Comparison of ENCODE assay signal across 12 cellular contexts in genomic region chr7:105651798-105652197, GRCh38.
DNase-seq lines count a peak whose midpoint lies in the region; ATAC-seq, FAIRE-seq and TF ChIP-seq lines count a peak whose summit lies in the region.
"Had no signal": no experiment of that assay in that cellular context is flagged by ENCODE, and none has a peak within 500 bp of the region (broad histone marks: within the 10 kb centered on the region; RNA-seq: fewer than 3 reads in every experiment).

No MANE protein-coding gene starts in this region.

- H3K27me3 ChIP-seq in CD4-positive, CD25-positive, alpha-beta regulatory T cell (ENCODE audit: control insufficient read depth, insufficient read depth, low read length) = no peaks in the 10 kb centered on the region
- H3K27me3 ChIP-seq in HUES64 (ENCODE audit: insufficient read depth, low read length) (no peaks in the 10 kb centered on the region), H1 (replicated peaks in 1 of 4; ENCODE audit: control insufficient read depth in 3 of 4, extremely low read depth in 1 of 4, insufficient read depth in 3 of 4, low read length in 3 of 4) (no peaks in the 10 kb centered on the region; a peak in 1 of 7 replicates), neuronal stem cell (ENCODE audit: control insufficient read depth in 3 of 3, insufficient read depth in 3 of 3, low read depth in 1 of 3, low read length in 3 of 3) (no peaks in the 10 kb centered on the region)
- H3K27me3 ChIP-seq: BLaER1 had no signal

- DNase-seq in CD4-positive, CD25-positive, alpha-beta regulatory T cell = no peak
- DNase-seq in H1 (ENCODE audit: low read depth in 1 of 2, low spot score in 2 of 2) = no peak
- no peak for DNase-seq in neuronal stem cell (ENCODE audit: low spot score)
- DNase-seq in hypothalamus (lab: John Stamatoyannopoulos, UW) = no peak
- DNase-seq in T-helper 1 cell = no peak
- no peak for DNase-seq in activated CD4-positive, alpha-beta T cell treated with anti-CD3 and anti-CD28 coated beads for 4 hours

- H3K4ac ChIP-seq in H1 (replicated peaks; ENCODE audit: insufficient read length, low read depth, low read length) (peak overlapping the region; percentile 59), neuronal stem cell (ENCODE audit: low read length) (no peak overlapping the region)

- peak overlapping the region; percentile 78 for H4K91ac ChIP-seq in H1 (replicated peaks; ENCODE audit: insufficient read length, low read length)
- H4K91ac ChIP-seq in neuronal stem cell (ENCODE audit: low read depth, low read length, poor library complexity) = no peak overlapping the region

- no peak overlapping the region for H3K27ac ChIP-seq in CD4-positive, CD25-positive, alpha-beta regulatory T cell (ENCODE audit: insufficient read depth, low read length, poor library complexity, severe bottlenecking)
- H3K27ac ChIP-seq in HUES64 (ENCODE audit: low read depth, low read length) = peak overlapping the region; percentile 2; the same call in 1 of the 2 replicates
- no peak overlapping the region for H3K27ac ChIP-seq in H1 (ENCODE audit: low read depth, low read length)
- no peak overlapping the region for H3K27ac ChIP-seq in neuronal stem cell (replicated peaks; ENCODE audit: low read length)
- H3K27ac ChIP-seq: BLaER1, RWPE1 had no signal

- H3K36me3 Mint-ChIP-seq in CD4-positive, CD25-positive, alpha-beta regulatory T cell = peaks cover 46% of the 10 kb centered on the region

- no peaks in the 10 kb centered on the region; a peak in 1 of 4 replicates for H3K79me2 ChIP-seq in H1 (ENCODE audit: control insufficient read depth in 1 of 2, insufficient read depth in 2 of 2, low read length in 2 of 2)

- H2AFZ ChIP-seq in H1 (ENCODE audit: low read length) = no peak overlapping the region
- H2AFZ ChIP-seq in neuronal stem cell (ENCODE audit: low read length) = no peak overlapping the region

- H3K27ac Mint-ChIP-seq in CD4-positive, CD25-positive, alpha-beta regulatory T cell = peak overlapping the region in 2 of 3 donors; percentile 16 to 90

- TF ChIP-seq POLR2A in H1 (IDR thresholded peaks at IDR 0.05; ENCODE audit: control extremely low read depth in 1 of 2, low read depth in 2 of 2, low read length in 2 of 2) = no peak

- no peaks in the 10 kb centered on the region for H3K23me2 ChIP-seq in H1 (ENCODE audit: low read depth, low read length)

- H3K4me1 Mint-ChIP-seq in CD4-positive, CD25-positive, alpha-beta regulatory T cell = peaks cover 2 to 31% (median 15%) of the 10 kb centered on the region in 4 donors

- peak overlapping the region; percentile 70; the same call in 1 of the 2 replicates for H2BK12ac ChIP-seq in H1 (ENCODE audit: low read depth, low read length)
- H2BK12ac ChIP-seq in neuronal stem cell (ENCODE audit: low read length) = no peak overlapping the region

- CTCF ChIA-PET in H1 (lab: Charles Lee; ENCODE audit: partially characterized antibody) = interaction anchor here (0.9 to 11.8 kb wide), 27 partner anchors 8 to 467 kb away, joined by 3 to 158 read pairs (median 5); partner anchors contain the start of gene ATXN7L1

- H3K23ac ChIP-seq in H1 (ENCODE audit: insufficient read length) (no peak overlapping the region), neuronal stem cell (ENCODE audit: low read depth, low read length, poor library complexity) (no peak overlapping the region)

- H3K79me1 ChIP-seq in H1 (ENCODE audit: low read depth, low read length) = 0 out of 2 replicates have a peak, but pooled peaks cover 2% of the 10 kb centered on the region
- H3K79me1 ChIP-seq in neuronal stem cell (ENCODE audit: low read depth, low read length) = peaks cover 2% of the 10 kb centered on the region

- H3K9ac ChIP-seq in HUES64 (ENCODE audit: low read depth, low read length) (no peak overlapping the region), H1 (replicated peaks in 1 of 4; ENCODE audit: extremely low read depth in 1 of 4, low read depth in 3 of 4, low read length in 3 of 4) (0 out of 7 replicates have a peak overlapping the region, but pooled peaks of 1 of the 4 experiments have one; percentile 0), neuronal stem cell (ENCODE audit: low read depth, low read length, poor library complexity) (no peak overlapping the region)
- H3K9ac ChIP-seq: BLaER1 had no signal

- TF ChIP-seq RAD21 in H1 (IDR thresholded peaks at IDR 0.05 in 1 of 2, conservative IDR thresholded peaks at IDR 0.05 in 1 of 2; ENCODE audit: low read depth in 2 of 2, low read length in 2 of 2) = no peak

- 0 out of 2 replicates have a peak overlapping the region, but pooled peaks have one; percentile 29 for H2BK20ac ChIP-seq in H1 (ENCODE audit: low read length)

- peak overlapping the region; percentile 84; the same call in 1 of the 2 replicates for H2BK5ac ChIP-seq in H1 (ENCODE audit: low read depth, low read length)
- no peak overlapping the region for H2BK5ac ChIP-seq in neuronal stem cell (ENCODE audit: low read length)

- H4K20me1 ChIP-seq in H1 (replicated peaks in 1 of 2; ENCODE audit: control insufficient read depth in 1 of 2, insufficient read depth in 2 of 2, low read length in 2 of 2) = no peaks in the 10 kb centered on the region

- H3K4me1 ChIP-seq in CD4-positive, CD25-positive, alpha-beta regulatory T cell (ENCODE audit: control insufficient read depth, insufficient read depth, low read length, poor library complexity, severe bottlenecking) = peaks cover 2% of the 10 kb centered on the region
- peaks cover 64% of the 10 kb centered on the region for H3K4me1 ChIP-seq in HUES64 (ENCODE audit: insufficient read depth, low read length)
- peaks cover 33 to 58% (median 36%) of the 10 kb centered on the region in 4 experiments for H3K4me1 ChIP-seq in H1 (replicated peaks in 1 of 4; ENCODE audit: control insufficient read depth in 3 of 4, insufficient read depth in 4 of 4, low read length in 3 of 4)
- peaks cover 34 to 35% of the 10 kb centered on the region in 2 donors for H3K4me1 ChIP-seq in neuronal stem cell (ENCODE audit: control insufficient read depth in 2 of 2, insufficient read depth in 1 of 2, low read depth in 1 of 2, low read length in 2 of 2)

- H3K27me3 Mint-ChIP-seq in CD4-positive, CD25-positive, alpha-beta regulatory T cell = no peaks in the 10 kb centered on the region
- H3K27me3 Mint-ChIP-seq: CD4-positive, alpha-beta memory T cell had no signal

- H3K4me3 ChIP-seq in CD4-positive, CD25-positive, alpha-beta regulatory T cell (ENCODE audit: low read depth, low read length) = no peak overlapping the region
- H3K4me3 ChIP-seq in HUES64 (ENCODE audit: low read length) (no peak overlapping the region), H1 (ENCODE audit: extremely low read depth in 1 of 4, insufficient read depth in 2 of 4, low read depth in 3 of 4, low read length in 4 of 4) (no peak overlapping the region), neuronal stem cell (ENCODE audit: low read length in 2 of 2) (no peak overlapping the region)
- H3K4me3 ChIP-seq: BLaER1 had no signal

- WGBS in HUES64 = 63% methylated on average over 2 of the region's 2 CpGs
- 75% methylated on average over 2 of the region's 2 CpGs; no CpG with 5 or more reads in 1 of the 2 experiments for WGBS in H1 (ENCODE audit: extremely low coverage in 1 of 2, insufficient coverage in 1 of 2, insufficient read length in 1 of 2, insufficient replicate concordance in 2 of 2, low coverage in 1 of 2, low lambda C conversion rate in 2 of 2, missing lambda C conversion rate in 1 of 2), 2 experiments
- no CpG with 5 or more reads among the region's 2 CpGs for WGBS in neuronal stem cell (ENCODE audit: extremely low coverage in 2 of 2, insufficient read length in 2 of 2, insufficient replicate concordance in 1 of 2), 2 donors

- H2AK5ac ChIP-seq in H1 (ENCODE audit: low read depth, low read length) (no peak overlapping the region), neuronal stem cell (ENCODE audit: low read depth, low read length) (peak overlapping the region; percentile 7)

- H4K8ac ChIP-seq in H1 (ENCODE audit: extremely low read depth, insufficient read depth, low read length) = no peak overlapping the region
- no peak overlapping the region for H4K8ac ChIP-seq in neuronal stem cell (ENCODE audit: low read depth, low read length)

- no peak for ATAC-seq in CD4-positive, CD25-positive, alpha-beta regulatory T cell (ENCODE audit: low read depth in 2 of 2)

- H2BK120ac ChIP-seq in H1 (replicated peaks; ENCODE audit: low read depth, low read length) (peak overlapping the region; percentile 36), neuronal stem cell (ENCODE audit: low read depth, low read length) (no peak overlapping the region)

- H3K56ac ChIP-seq in H1 (replicated peaks; ENCODE audit: insufficient read length, low read depth, low read length) = no peak overlapping the region

- no peak overlapping the region for H3K4me3 Mint-ChIP-seq in CD4-positive, CD25-positive, alpha-beta regulatory T cell
- H3K4me3 Mint-ChIP-seq: CD4-positive, alpha-beta memory T cell had no signal

- TF ChIP-seq CTCF in H1 (IDR thresholded peaks at IDR 0.05; ENCODE audit: control extremely low read depth in 1 of 3, insufficient read depth in 1 of 3, low read depth in 1 of 3, low read length in 3 of 3) = no peak

- no peak for TF ChIP-seq EP300 in H1 (IDR thresholded peaks at IDR 0.05; ENCODE audit: borderline replicate concordance in 1 of 2, low read depth in 2 of 2, low read length in 2 of 2)

- H3K18ac ChIP-seq in H1 (ENCODE audit: extremely low read depth, low read length) = peak overlapping the region; percentile 52
- H3K18ac ChIP-seq in neuronal stem cell (ENCODE audit: low read length) = no peak overlapping the region

- H3K4me2 ChIP-seq in H1 (ENCODE audit: insufficient read depth in 1 of 2, low read depth in 2 of 2, low read length in 2 of 2) (peak overlapping the region in 1 of 2 experiments; percentile 55; a peak in 2 of 4 replicates), neuronal stem cell (ENCODE audit: insufficient read depth, low read length, poor library complexity, severe bottlenecking) (no peak overlapping the region)
- H3K4me2 ChIP-seq: BLaER1 had no signal

- peak overlapping the region; percentile 3 for H4K5ac ChIP-seq in H1 (ENCODE audit: insufficient read length, low read depth, low read length)

- no peak for FAIRE-seq in H1 (lab: Jason Lieb, UNC)
- FAIRE-seq: G401.6, H54 had no signal

- H3K14ac ChIP-seq in H1 (ENCODE audit: insufficient read length) = no peak overlapping the region
- no peak overlapping the region for H3K14ac ChIP-seq in neuronal stem cell (ENCODE audit: low read length)

- POLR2A ChIA-PET in H1 (lab: Charles Lee; ENCODE audit: partially characterized antibody) = interaction anchor here (3.7 kb wide), 1 partner anchor 14 kb away, joined by 23 read pairs; no protein-coding TSS in a partner anchor

- H3K36me3 ChIP-seq in CD4-positive, CD25-positive, alpha-beta regulatory T cell (ENCODE audit: control insufficient read depth, insufficient read depth, low read length) = peaks cover 71% of the 10 kb centered on the region
- H3K36me3 ChIP-seq in HUES64 (ENCODE audit: insufficient read depth, low read length) = no peaks in the 10 kb centered on the region; the same call in 1 of the 2 replicates
- no peaks in the 10 kb centered on the region for H3K36me3 ChIP-seq in H1 (ENCODE audit: control insufficient read depth in 2 of 4, insufficient read depth in 4 of 4, low read length in 3 of 4)
- no peaks in the 10 kb centered on the region for H3K36me3 ChIP-seq in neuronal stem cell (replicated peaks in 1 of 2; ENCODE audit: control insufficient read depth in 2 of 2, insufficient read depth in 2 of 2, low read length in 2 of 2)

- H2BK15ac ChIP-seq in H1 (ENCODE audit: low read length) (0 out of 2 replicates have a peak overlapping the region, but pooled peaks have one; percentile 53), neuronal stem cell (ENCODE audit: low read length) (no peak overlapping the region)

- no peaks in the 10 kb centered on the region for H3K9me3 ChIP-seq in CD4-positive, CD25-positive, alpha-beta regulatory T cell (ENCODE audit: control insufficient read depth in 2 of 2, low read length in 2 of 2)
- H3K9me3 ChIP-seq in HUES64 (ENCODE audit: insufficient read depth, low read depth, low read length) (no peaks in the 10 kb centered on the region), H1 (ENCODE audit: insufficient read depth in 2 of 2, low read depth in 1 of 2, low read length in 1 of 2) (no peaks in the 10 kb centered on the region), neuronal stem cell (replicated peaks in 1 of 2; ENCODE audit: control insufficient read depth in 2 of 2, insufficient read depth in 1 of 2, low read depth in 1 of 2, low read length in 2 of 2) (no peaks in the 10 kb centered on the region)
- H3K9me3 ChIP-seq: BLaER1 had no signal

- H3K9me3 Mint-ChIP-seq in CD4-positive, CD25-positive, alpha-beta regulatory T cell = no peaks in the 10 kb centered on the region
